Comparison of ENCODE assay signal across 15 cellular contexts in the genomic region with DNA sequence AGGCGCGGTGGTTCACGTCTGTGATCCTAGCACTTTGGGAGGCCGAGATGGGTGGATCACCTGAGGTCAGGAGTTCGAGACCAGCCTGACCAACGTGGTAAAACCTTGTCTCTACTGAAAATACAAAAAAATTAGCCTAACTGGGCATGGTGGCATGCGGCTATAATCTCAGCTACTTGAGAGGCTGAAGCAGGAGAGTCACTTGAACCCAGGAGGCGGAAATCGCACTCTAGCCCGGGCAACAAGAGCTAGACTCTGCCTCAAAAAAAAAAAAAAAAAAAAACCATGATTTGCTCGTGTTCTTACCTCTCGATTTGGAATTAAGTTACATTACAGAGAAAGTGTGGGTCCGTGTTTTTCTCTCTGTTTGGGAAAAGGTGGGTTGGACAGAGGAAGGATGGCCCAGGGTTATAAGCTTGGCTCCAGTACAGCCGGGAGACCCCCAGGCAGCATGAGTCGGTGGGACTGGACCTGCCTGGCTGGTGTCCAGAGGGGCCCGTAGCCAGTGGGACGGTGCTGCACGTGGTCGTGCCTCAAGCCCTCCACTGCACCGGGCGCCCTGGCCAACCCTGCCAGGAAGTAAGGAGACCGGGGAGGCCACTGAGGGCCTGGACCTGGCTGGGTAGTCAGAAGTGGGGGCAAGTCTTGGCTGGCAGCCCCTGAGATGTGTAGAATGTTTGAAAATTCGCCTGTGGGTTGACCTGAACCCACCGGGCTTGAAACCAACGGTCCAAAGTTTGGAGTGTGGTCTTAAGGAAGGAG. TPM values are rescaled to one million over a fixed set of nuclear protein-coding genes. Genes with fewer than 3 reads are reported as not detected.
DNase-seq lines count a peak whose midpoint lies in the region; ATAC-seq and TF ChIP-seq lines count a peak whose summit lies in the region.
"Had no signal": no experiment of that assay in that cellular context is flagged by ENCODE, and none has a peak within 500 bp of the region (broad histone marks: within the 10 kb centered on the region; RNA-seq: fewer than 3 reads in every experiment).

No MANE protein-coding gene starts in this region.

- H3K4me3 Mint-ChIP-seq in activated T-cell treated with anti-CD3 and anti-CD28 coated beads, Interleukin-2, amount 50 U/mL, for 4 hours = peak overlapping the region; percentile 98
- H3K4me3 Mint-ChIP-seq in activated naive CD8-positive, alpha-beta T cell treated with anti-CD3 and anti-CD28 coated beads for 36 hours = peak overlapping the region; percentile 37
- H3K4me3 Mint-ChIP-seq in neural progenitor cell = peak overlapping the region; percentile 62

- H3K36me3 Mint-ChIP-seq in activated T-cell treated with anti-CD3 and anti-CD28 coated beads, Interleukin-2, amount 50 U/mL, for 4 hours (ENCODE audit: insufficient read depth) = peaks cover 35% of the 10 kb centered on the region
- H3K36me3 Mint-ChIP-seq in activated naive CD8-positive, alpha-beta T cell treated with anti-CD3 and anti-CD28 coated beads for 36 hours = peaks cover 46% of the 10 kb centered on the region
- H3K36me3 Mint-ChIP-seq in neural progenitor cell = peaks cover 25% of the 10 kb centered on the region

- peaks cover 87% of the 10 kb centered on the region for H3F3A ChIP-seq in neural progenitor cell (ENCODE audit: low read depth)

- no peak overlapping the region for H3K9ac ChIP-seq in HUES64 (ENCODE audit: low read depth, low read length)
- H3K9ac ChIP-seq in neural progenitor cell = no peak overlapping the region

- H3K27ac ChIP-seq in HUES64 (ENCODE audit: low read depth, low read length) = peak overlapping the region; percentile 30; the same call in 1 of the 2 replicates
- no peak overlapping the region for H3K27ac ChIP-seq in neural progenitor cell
- H3K27ac ChIP-seq: cardiac muscle cell, testis had no signal

- H3K36me3 ChIP-seq in HUES64 (ENCODE audit: insufficient read depth, low read length) (peaks cover 38% of the 10 kb centered on the region), neural progenitor cell (peaks cover 11% of the 10 kb centered on the region)

- no peak overlapping the region for H2AFZ ChIP-seq in neural progenitor cell (replicated peaks)

- H3K79me2 ChIP-seq in neural progenitor cell (ENCODE audit: low read depth) = peaks cover 35% of the 10 kb centered on the region

- WGBS in HUES64 = 95% methylated on average over 25 of the region's 25 CpGs

- H3K4me1 Mint-ChIP-seq in activated T-cell treated with anti-CD3 and anti-CD28 coated beads, Interleukin-2, amount 50 U/mL, for 4 hours (ENCODE audit: low read depth) = peaks cover 34% of the 10 kb centered on the region
- peaks cover 33% of the 10 kb centered on the region for H3K4me1 Mint-ChIP-seq in activated naive CD8-positive, alpha-beta T cell treated with anti-CD3 and anti-CD28 coated beads for 36 hours
- peaks cover 21% of the 10 kb centered on the region for H3K4me1 Mint-ChIP-seq in neural progenitor cell

- H3K27me3 ChIP-seq in HUES64 (ENCODE audit: insufficient read depth, low read length) = peaks cover 15% of the 10 kb centered on the region
- H3K27me3 ChIP-seq in neural progenitor cell = peaks cover 29% of the 10 kb centered on the region

- H3K27ac Mint-ChIP-seq in activated naive CD8-positive, alpha-beta T cell treated with anti-CD3 and anti-CD28 coated beads for 36 hours = peak overlapping the region; percentile 46
- H3K27ac Mint-ChIP-seq in neural progenitor cell = no peak overlapping the region

- peaks cover 6% of the 10 kb centered on the region for H3K27me3 Mint-ChIP-seq in activated T-cell treated with anti-CD3 and anti-CD28 coated beads, Interleukin-2, amount 50 U/mL, for 4 hours (ENCODE audit: low read depth)
- H3K27me3 Mint-ChIP-seq in activated naive CD8-positive, alpha-beta T cell treated with anti-CD3 and anti-CD28 coated beads for 36 hours = peaks cover 3% of the 10 kb centered on the region
- H3K27me3 Mint-ChIP-seq in neural progenitor cell (ENCODE audit: insufficient read depth, low read depth) = peaks cover 10% of the 10 kb centered on the region

- H3K9me3 Mint-ChIP-seq in activated T-cell treated with anti-CD3 and anti-CD28 coated beads, Interleukin-2, amount 50 U/mL, for 4 hours = no peaks in the 10 kb centered on the region
- no peaks in the 10 kb centered on the region for H3K9me3 Mint-ChIP-seq in activated naive CD8-positive, alpha-beta T cell treated with anti-CD3 and anti-CD28 coated beads for 36 hours
- H3K9me3 Mint-ChIP-seq in neural progenitor cell = no peaks in the 10 kb centered on the region

- peaks cover 77% of the 10 kb centered on the region for H4K20me1 ChIP-seq in neural progenitor cell (ENCODE audit: low read depth)

- no peak for DNase-seq in activated T-cell treated with anti-CD3 and anti-CD28 coated beads, Interleukin-2, amount 50 U/mL, for 4 hours
- DNase-seq in activated T-cell treated with anti-CD3 and anti-CD28 coated beads, Interleukin-2, amount 50 U/mL, for 1 hour = no peak
- DNase-seq in activated naive CD8-positive, alpha-beta T cell treated with anti-CD3 and anti-CD28 coated beads for 36 hours = no peak
- DNase-seq in neural progenitor cell (ENCODE audit: low spot score) (no peak), Ammon's horn (ENCODE audit: low spot score) (no peak), RPMI8226 (no peak), H4 (ENCODE audit: low spot score) (no peak)
- DNase-seq: activated effector memory CD4-positive, alpha-beta T cell treated with Interleukin-2 at 50 U/mL for 16 hours; DMS53; midbrain; NCI-H2227 treated with DMSO at 0.1 percent for 48 hours; testis had no signal

- H3K4me2 ChIP-seq in neural progenitor cell = no peak overlapping the region

- H3K4me3 ChIP-seq in HUES64 (ENCODE audit: low read length) = no peak overlapping the region
- no peak overlapping the region for H3K4me3 ChIP-seq in neural progenitor cell
- H3K4me3 ChIP-seq: cardiac muscle cell, testis had no signal

- no peak for TF ChIP-seq CTCF in neural progenitor cell (IDR thresholded peaks at IDR 0.05)

- H3K4me1 ChIP-seq in HUES64 (ENCODE audit: insufficient read depth, low read length) (no peaks in the 10 kb centered on the region; the same call in 1 of the 2 replicates), neural progenitor cell (peaks cover 10% of the 10 kb centered on the region)

- no peaks in the 10 kb centered on the region for H3K9me3 ChIP-seq in HUES64 (ENCODE audit: insufficient read depth, low read depth, low read length)
- H3K9me3 ChIP-seq in neural progenitor cell (ENCODE audit: low read depth) = no peaks in the 10 kb centered on the region
- H3K9me3 ChIP-seq: testis had no signal

- no peak for ATAC-seq in activated T-cell treated with anti-CD3 and anti-CD28 coated beads, Interleukin-2, amount 50 U/mL, for 4 hours
- ATAC-seq: SK-N-SH treated with all-trans-retinoic acid at 6 μM for 48 hours had no signal

RNA-seq across cellular contexts. Expression of a gene that starts 3.7 kb away (rescaled TPM):
- total RNA-seq in activated T-cell treated with anti-CD3 and anti-CD28 coated beads, Interleukin-2, amount 50 U/mL, for 4 hours = 1,000 to 10,000 TPM; 2,317 to 2,484 (median 2,379) TPM
- 1,974 TPM for polyA plus RNA-seq in HUES64 (2013, experiment 1 of 2)
- 1,812 TPM for polyA plus RNA-seq in HUES64 (2013, experiment 2 of 2)
- total RNA-seq in activated naive CD8-positive, alpha-beta T cell treated with anti-CD3 and anti-CD28 coated beads for 36 hours = 1,000 to 10,000 TPM; 1,472 to 1,524 TPM
- total RNA-seq in neural progenitor cell (ENCODE audit: low replicate concordance) = 1,918 and 2,648 TPM in 2 replicates
- total RNA-seq in H4 (2014; rRNA removed; shearing (Covaris generic)) = 1,025 and 1,178 TPM in 2 replicates

RNA-seq across cellular contexts. Expression of a gene that starts 8.1 kb away (rescaled TPM):
- under 1 TPM; 0.13 to 0.45 (median 0.16) TPM for total RNA-seq in activated T-cell treated with anti-CD3 and anti-CD28 coated beads, Interleukin-2, amount 50 U/mL, for 4 hours
- 1.5 TPM for polyA plus RNA-seq in HUES64 (2013, experiment 1 of 2)
- 1.8 TPM for polyA plus RNA-seq in HUES64 (2013, experiment 2 of 2)
- under 1 TPM; 0.21 to 0.26 TPM for total RNA-seq in activated naive CD8-positive, alpha-beta T cell treated with anti-CD3 and anti-CD28 coated beads for 36 hours
- total RNA-seq in neural progenitor cell (ENCODE audit: low replicate concordance) = 1.3 and 12.2 TPM in 2 replicates
- 0.02 and 1.5 TPM in 2 replicates for total RNA-seq in H4 (2014; rRNA removed; shearing (Covaris generic))

RNA-seq across cellular contexts. Expression of a gene that starts 34.5 kb away (rescaled TPM):
- 100 to 1,000 TPM; 296 to 322 (median 303) TPM for total RNA-seq in activated T-cell treated with anti-CD3 and anti-CD28 coated beads, Interleukin-2, amount 50 U/mL, for 4 hours
- 139 TPM for polyA plus RNA-seq in HUES64 (2013, experiment 1 of 2)
- polyA plus RNA-seq in HUES64 (2013, experiment 2 of 2) = 144 TPM
- total RNA-seq in activated naive CD8-positive, alpha-beta T cell treated with anti-CD3 and anti-CD28 coated beads for 36 hours = 100 to 1,000 TPM; 287 to 297 TPM
- total RNA-seq in neural progenitor cell (ENCODE audit: low replicate concordance) = 107 and 121 TPM in 2 replicates
- 47.6 and 59.4 TPM in 2 replicates for total RNA-seq in H4 (2014; rRNA removed; shearing (Covaris generic))

RNA-seq across cellular contexts. Expression of a gene that starts 37.2 kb away (rescaled TPM):
- 10 to 100 TPM; 31.0 to 32.1 (median 32.0) TPM for total RNA-seq in activated T-cell treated with anti-CD3 and anti-CD28 coated beads, Interleukin-2, amount 50 U/mL, for 4 hours
- polyA plus RNA-seq in HUES64 (2013, experiment 1 of 2) = 31.0 TPM
- 31.1 TPM for polyA plus RNA-seq in HUES64 (2013, experiment 2 of 2)
- 10 to 100 TPM; 27.0 to 28.7 TPM for total RNA-seq in activated naive CD8-positive, alpha-beta T cell treated with anti-CD3 and anti-CD28 coated beads for 36 hours
- total RNA-seq in neural progenitor cell (ENCODE audit: low replicate concordance) = 14.4 and 40.4 TPM in 2 replicates
- 7.9 and 10.5 TPM in 2 replicates for total RNA-seq in H4 (2014; rRNA removed; shearing (Covaris generic))

RNA-seq across cellular contexts. Expression of a gene that starts 40.5 kb away (rescaled TPM):
- 10 to 100 TPM; 16.0 to 25.9 (median 23.1) TPM for total RNA-seq in activated T-cell treated with anti-CD3 and anti-CD28 coated beads, Interleukin-2, amount 50 U/mL, for 4 hours
- polyA plus RNA-seq in HUES64 (2013, experiment 1 of 2) = 12.3 TPM
- polyA plus RNA-seq in HUES64 (2013, experiment 2 of 2) = 18.2 TPM
- 10 to 100 TPM; 36.5 to 37.6 TPM for total RNA-seq in activated naive CD8-positive, alpha-beta T cell treated with anti-CD3 and anti-CD28 coated beads for 36 hours
- total RNA-seq in neural progenitor cell (ENCODE audit: low replicate concordance) = 13.8 and 53.7 TPM in 2 replicates
- total RNA-seq in H4 (2014; rRNA removed; shearing (Covaris generic)) = 15.5 and 18.9 TPM in 2 replicates

Comparison
In these comparisons a context has a peak if more than half of its experiments do, and no peak if none do; other contexts are left out.
1. H3K4me3 Mint-ChIP-seq: peak in every context shown above with its lines; median percentile 98 in activated T-cell treated with anti-CD3 and anti-CD28 coated beads, Interleukin-2, amount 50 U/mL, for 4 hours; 62 in neural progenitor cell; 37 in activated naive CD8-positive, alpha-beta T cell treated with anti-CD3 and anti-CD28 coated beads for 36 hours.